In genomic region chr14:61538464-61539022, GRCh38 we compare ENCODE assay signal across 14 cellular contexts.
A peak's percentile ranks its signal among the peaks of the same experiment; 100 is the strongest.
DNase-seq lines count a peak whose midpoint lies in the region; ATAC-seq, FAIRE-seq and TF ChIP-seq lines count a peak whose summit lies in the region.
"Had no signal": no experiment of that assay in that cellular context is flagged by ENCODE, and none has a peak within 500 bp of the region (broad histone marks: within the 10 kb centered on the region; RNA-seq: fewer than 3 reads in every experiment).

No MANE protein-coding gene starts in this region.

- H3K4me1 ChIP-seq in RWPE2 (ENCODE audit: insufficient read depth, poor library complexity, severe bottlenecking) (peaks cover 52% of the 10 kb centered on the region), keratinocyte (ENCODE audit: control insufficient read depth, extremely low read depth, insufficient read depth, low read length) (peaks cover 23% of the 10 kb centered on the region)

- H3K27ac Mint-ChIP-seq in activated T-cell treated with anti-CD3 and anti-CD28 coated beads, Interleukin-2, amount 50 U/mL, for 24 hours: peak overlapping the region; percentile 93
- peak overlapping the region; percentile 28 for H3K27ac Mint-ChIP-seq in stimulated activated memory B cell treated with anti-CD40 and anti-IgM and Interleukin-4, amounts not matched to agents 10 μg/mL and 1 μg/mL and 100 μg/mL, for 72 hours

- H3K4me3 Mint-ChIP-seq in activated T-cell treated with anti-CD3 and anti-CD28 coated beads, Interleukin-2, amount 50 U/mL, for 24 hours: no peak overlapping the region
- no peak overlapping the region for H3K4me3 Mint-ChIP-seq in stimulated activated memory B cell treated with anti-CD40 and anti-IgM and Interleukin-4, amounts not matched to agents 10 μg/mL and 1 μg/mL and 100 μg/mL, for 72 hours

- H3K36me3 Mint-ChIP-seq in activated T-cell treated with anti-CD3 and anti-CD28 coated beads, Interleukin-2, amount 50 U/mL, for 24 hours (ENCODE audit: low read depth): peaks cover 99% of the 10 kb centered on the region
- H3K36me3 Mint-ChIP-seq in stimulated activated memory B cell treated with anti-CD40 and anti-IgM and Interleukin-4, amounts not matched to agents 10 μg/mL and 1 μg/mL and 100 μg/mL, for 72 hours: no peaks in the 10 kb centered on the region

- H3K27ac ChIP-seq in RWPE2 (ENCODE audit: poor library complexity, severe bottlenecking): peak overlapping the region; percentile 98
- peak overlapping the region; percentile 85 for H3K27ac ChIP-seq in keratinocyte (ENCODE audit: control insufficient read depth, insufficient read depth, low read length)
- H3K27ac ChIP-seq: thoracic aorta had no signal

- H3K4me1 Mint-ChIP-seq in activated T-cell treated with anti-CD3 and anti-CD28 coated beads, Interleukin-2, amount 50 U/mL, for 24 hours (ENCODE audit: low read depth): peaks cover 84% of the 10 kb centered on the region
- H3K4me1 Mint-ChIP-seq in stimulated activated memory B cell treated with anti-CD40 and anti-IgM and Interleukin-4, amounts not matched to agents 10 μg/mL and 1 μg/mL and 100 μg/mL, for 72 hours: peaks cover 19% of the 10 kb centered on the region

- ATAC-seq in RWPE2 (ENCODE audit: low read depth): no peak
- no peak for ATAC-seq in stimulated activated memory B cell treated with anti-CD40 and anti-IgM and Interleukin-4, amounts not matched to agents 10 μg/mL and 1 μg/mL and 100 μg/mL, for 72 hours
- no peak for ATAC-seq in HG03457 (IDR thresholded peaks at IDR 0.05; ENCODE audit: unreplicated experiment)

- no peak for FAIRE-seq in keratinocyte (lab: Jason Lieb, UNC)

- no peaks in the 10 kb centered on the region for H3K27me3 Mint-ChIP-seq in activated T-cell treated with anti-CD3 and anti-CD28 coated beads, Interleukin-2, amount 50 U/mL, for 24 hours
- no peaks in the 10 kb centered on the region for H3K27me3 Mint-ChIP-seq in stimulated activated memory B cell treated with anti-CD40 and anti-IgM and Interleukin-4, amounts not matched to agents 10 μg/mL and 1 μg/mL and 100 μg/mL, for 72 hours

- peak overlapping the region; percentile 67 for H3K9ac ChIP-seq in keratinocyte (ENCODE audit: control insufficient read depth, extremely low read depth, insufficient read depth, low read length)

- H3K27me3 ChIP-seq in RWPE2 (ENCODE audit: insufficient read depth, poor library complexity, severe bottlenecking) (no peaks in the 10 kb centered on the region), keratinocyte (ENCODE audit: control insufficient read depth, extremely low read depth, insufficient read depth, low read length) (no peaks in the 10 kb centered on the region)
- H3K27me3 ChIP-seq: left lung, spleen had no signal

- no peaks in the 10 kb centered on the region for H3K9me3 ChIP-seq in RWPE2 (ENCODE audit: severe bottlenecking)
- H3K9me3 ChIP-seq in keratinocyte (ENCODE audit: control insufficient read depth, low read depth, low read length): no peaks in the 10 kb centered on the region
- H3K9me3 ChIP-seq: left lung, SK-N-SH, spleen, thoracic aorta had no signal

- no peak overlapping the region for H2AFZ ChIP-seq in keratinocyte (ENCODE audit: control insufficient read depth, low read length)

- H3K79me2 ChIP-seq in keratinocyte (ENCODE audit: control insufficient read depth, insufficient read depth, low read length): no peaks in the 10 kb centered on the region

- DNase-seq in activated T-cell treated with anti-CD3 and anti-CD28 coated beads, Interleukin-2, amount 50 U/mL, for 24 hours: no peak
- no peak for DNase-seq in activated T-cell treated with anti-CD3 and anti-CD28 coated beads, Interleukin-2, amount 50 U/mL, for 48 hours
- DNase-seq in RWPE2 (ENCODE audit: low spot score) (no peak), keratinocyte (ENCODE audit: low read depth, low spot score) (no peak), DMS79 treated with DMSO at 0.1 percent for 48 hours (lab: John Stamatoyannopoulos, UW) (no peak), GF-D8 (lab: John Stamatoyannopoulos, UW) (no peak)
- DNase-seq: head of caudate nucleus, left lung, NCI-H1092 treated with DMSO at 0.1 percent for 48 hours, SK-N-SH, spleen had no signal

- H3K4me2 ChIP-seq in keratinocyte (ENCODE audit: control insufficient read depth, extremely low read depth, insufficient read depth, low read depth, low read length): no peak overlapping the region

- no peaks in the 10 kb centered on the region for H3K9me1 ChIP-seq in keratinocyte (ENCODE audit: control insufficient read depth, extremely low read depth, insufficient read depth, low read length)

- H3K4me3 ChIP-seq in RWPE2 (ENCODE audit: severe bottlenecking) (no peak overlapping the region), keratinocyte (ENCODE audit: control insufficient read depth in 2 of 3, extremely low read depth in 1 of 3, insufficient read depth in 2 of 3, low read depth in 1 of 3, low read length in 3 of 3) (no peak overlapping the region)
- H3K4me3 ChIP-seq: left lung, spleen, thoracic aorta had no signal

- H3K36me3 ChIP-seq in RWPE2 (ENCODE audit: low read depth) (no peaks in the 10 kb centered on the region), keratinocyte (ENCODE audit: control insufficient read depth in 2 of 2, extremely low read depth in 1 of 2, insufficient read depth in 2 of 2, low read length in 2 of 2) (no peaks in the 10 kb centered on the region)
- H3K36me3 ChIP-seq: thoracic aorta had no signal

- TF ChIP-seq CTCF in RWPE2 (IDR thresholded peaks at IDR 0.05; ENCODE audit: poor library complexity, severe bottlenecking) (no peak), keratinocyte (optimal IDR thresholded peaks at IDR 0.05 in 1 of 3, IDR thresholded peaks at IDR 0.05 in 1 of 3, conservative IDR thresholded peaks at IDR 0.05 in 1 of 3; ENCODE audit: extremely low read depth in 1 of 3, insufficient read depth in 2 of 3, low read length in 3 of 3) (no peak)

- H3K9me3 Mint-ChIP-seq in activated T-cell treated with anti-CD3 and anti-CD28 coated beads, Interleukin-2, amount 50 U/mL, for 24 hours: no peaks in the 10 kb centered on the region
- H3K9me3 Mint-ChIP-seq in stimulated activated memory B cell treated with anti-CD40 and anti-IgM and Interleukin-4, amounts not matched to agents 10 μg/mL and 1 μg/mL and 100 μg/mL, for 72 hours: no peaks in the 10 kb centered on the region

- no peaks in the 10 kb centered on the region for H4K20me1 ChIP-seq in keratinocyte (ENCODE audit: control insufficient read depth, extremely low read depth, insufficient read depth, low read length)

- dilution Hi-C loops in keratinocyte (cut with MboI; ENCODE audit: extremely low pct_ligation_motif_present, low sequenced_read_pairs): no loop called here
